In genomic region chr1:47275811-47276210, GRCh38 we compare ENCODE assay signal across 3 cellular contexts.
A peak's percentile ranks its signal among the peaks of the same experiment; 100 is the strongest.
TF ChIP-seq lines count a peak whose summit lies in the region.
"Not testable (repeated sequence)": the region's sequence is repeated elsewhere in the genome, so short reads cannot be mapped to it uniquely, and the experiment has no call there.

No MANE protein-coding gene starts in this region.

TF ChIP-seq in A549, 52 proteins besides CTCF, POLR2A, EP300 and RAD21:
- TF ChIP-seq FOSL2 (IDR thresholded peaks at IDR 0.05): not testable (repeated sequence)
- TF ChIP-seq FOSL2 (CRISPR knock-in tag; IDR thresholded peaks at IDR 0.05): 0 out of 2 replicates have a peak, but pooled peaks have one; percentile 15

TF ChIP-seq in IMR-90, 13 proteins besides CTCF, POLR2A, EP300 and RAD21:
- 0 out of 2 replicates have a peak, but pooled peaks have one; percentile 13 for TF ChIP-seq FOS (IDR thresholded peaks at IDR 0.05; ENCODE audit: low read depth, low read length)

TF ChIP-seq in SK-N-SH, 30 proteins besides CTCF, POLR2A, EP300 and RAD21:
- peak; percentile 6; the same call in 1 of the 2 replicates for TF ChIP-seq FOSL2 (IDR thresholded peaks at IDR 0.05; ENCODE audit: borderline replicate concordance, low read depth)
TF ChIP-seq in SK-N-SH: peak in this region for 1; not testable (repeated sequence) for 29.
